ENCODE assay signal across 30 cellular contexts in the genomic region with DNA sequence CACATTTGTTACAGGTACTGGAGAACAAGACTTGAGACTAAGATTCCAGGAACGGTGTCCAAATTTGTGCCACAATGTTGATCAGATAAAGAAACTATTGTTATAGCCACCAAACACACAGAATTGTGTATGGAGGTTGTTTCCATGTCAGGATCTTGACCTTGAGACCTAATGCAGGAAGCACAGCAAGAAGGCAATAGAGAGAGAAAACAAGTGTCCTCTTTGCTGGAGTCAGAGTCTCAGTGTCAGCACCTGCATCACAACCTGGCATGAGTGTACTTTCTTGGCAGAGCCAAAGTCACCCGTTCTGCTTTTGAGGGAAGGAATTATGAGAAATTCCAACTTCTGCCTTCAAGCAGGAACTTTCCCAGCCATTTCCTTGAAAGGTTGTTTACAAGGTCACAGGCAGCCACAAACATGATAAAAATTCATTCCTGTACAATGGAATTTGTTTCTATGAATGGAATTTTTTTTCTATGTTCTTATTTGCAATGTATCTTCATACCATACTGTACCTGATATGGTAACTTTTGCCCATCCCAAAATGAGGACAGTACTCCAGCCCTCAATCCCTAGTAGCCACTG.
DNase-seq lines count a peak whose midpoint lies in the region; ATAC-seq, FAIRE-seq and TF ChIP-seq lines count a peak whose summit lies in the region.
"Had no signal": no experiment of that assay in that cellular context is flagged by ENCODE, and none has a peak within 500 bp of the region (broad histone marks: within the 10 kb centered on the region; RNA-seq: fewer than 3 reads in every experiment).

No MANE protein-coding gene starts in this region.

- H3F3A ChIP-seq in SK-N-SH (replicated peaks; ENCODE audit: insufficient read depth), result no peaks in the 10 kb centered on the region

- no peak for TF ChIP-seq RAD21 in SK-N-SH (IDR thresholded peaks at IDR 0.05; ENCODE audit: low read length)

- no peaks in the 10 kb centered on the region for H3K27me3 ChIP-seq in SK-N-SH (ENCODE audit: insufficient read depth)
- no peaks in the 10 kb centered on the region for H3K27me3 ChIP-seq in pancreas
- H3K27me3 ChIP-seq in tibial nerve, result no peaks in the 10 kb centered on the region
- H3K27me3 ChIP-seq: adrenal gland, breast epithelium, gastrocnemius medialis had no signal

- TF ChIP-seq CTCF in SK-N-SH (IDR thresholded peaks at IDR 0.05), result no peak
- TF ChIP-seq CTCF in pancreas (IDR thresholded peaks at IDR 0.05), result no peak
- no peak for TF ChIP-seq CTCF in tibial nerve (IDR thresholded peaks at IDR 0.05)

- ATAC-seq in pancreas (peak in 3 of 4 donors; percentile 29 to 40 (median 29)), GM18873 (IDR thresholded peaks at IDR 0.05; ENCODE audit: low FRiP score, unreplicated experiment) (no peak)
- ATAC-seq: A549; gastrocnemius medialis; left cardiac atrium; Panc1; stimulated activated naive B cell treated with anti-CD40 and anti-IgM and Interleukin-4, amounts not matched to agents 10 μg/mL and 1 μg/mL and 100 μg/mL, for 72 hours had no signal

- 74% methylated on average over 2 of the region's 2 CpGs for WGBS in SK-N-SH (ENCODE audit: low lambda C conversion rate)
- 35 to 36% methylated on average over 2 of the region's 2 CpGs for WGBS in pancreas, 2 donors
- WGBS in tibial nerve, 2 donors, result 36 to 65% methylated on average over 2 of the region's 2 CpGs

- peak; percentile 20 for DNase-seq in AG20443 (ENCODE audit: low spot score)
- DNase-seq in SK-N-SH, result no peak
- peak; percentile 13 for DNase-seq in cerebellum (ENCODE audit: low spot score)
- DNase-seq in pancreas, result no peak
- no peak for DNase-seq in NCI-H524 (lab: John Stamatoyannopoulos, UW)
- DNase-seq in amygdala (lab: John Stamatoyannopoulos, UW), result no peak
- DNase-seq in tibial nerve (ENCODE audit: low spot score in 2 of 2), result no peak
- DNase-seq: activated CD4-positive, alpha-beta memory T cell treated with anti-CD3 and anti-CD28 coated beads, Interleukin-2, amount 10 ng/mL, durations not matched to agents 7 days and 5 days; activated CD8-positive, alpha-beta memory T cell treated with anti-CD3 and anti-CD28 coated beads, Interleukin-2, amount 50 U/mL, for 4 hours; activated naive CD4-positive, alpha-beta T cell treated with anti-CD3 and anti-CD28 coated beads for 36 hours; CD4-positive, alpha-beta T cell; cortex of kidney; DND-41; gastrocnemius medialis; GOT3; hippocampal formation; left cardiac atrium; mammary epithelial cell; NCI-H1417; NCI-H2081; NCI-H2227 treated with DMSO at 0.1 percent for 48 hours; SHP77 treated with DMSO at 0.1 percent for 48 hours; small intestine; stimulated activated naive B cell treated with anti-CD40 and anti-IgM and Interleukin-4, amounts not matched to agents 10 μg/mL and 1 μg/mL and 100 μg/mL, for 72 hours had no signal

- POLR2A ChIA-PET in SK-N-SH (lab: Yijun Ruan, JAX), result no interaction called here

- H3K9ac ChIP-seq in SK-N-SH, result no peak overlapping the region

- 0 out of 2 replicates have a peak overlapping the region, but pooled peaks have one; percentile 3 for H3K4me2 ChIP-seq in SK-N-SH
- H3K4me2 ChIP-seq: A549 had no signal

- CTCF ChIA-PET in SK-N-SH (lab: Yijun Ruan, JAX), result no interaction called here

- no peaks in the 10 kb centered on the region for H3K79me2 ChIP-seq in SK-N-SH (ENCODE audit: insufficient read depth)

- H3K9me2 ChIP-seq in SK-N-SH, result no peaks in the 10 kb centered on the region

- intact Hi-C loops in pancreas (cut with DNase I), result no loop called here

- no peak for TF ChIP-seq POLR2A in tibial nerve (IDR thresholded peaks at IDR 0.05)

- no peaks in the 10 kb centered on the region for H4K20me1 ChIP-seq in SK-N-SH (ENCODE audit: insufficient read depth)

- FAIRE-seq in pancreas (lab: Jason Lieb, UNC), result no peak
- FAIRE-seq: A549, GM18507, small intestine had no signal

- H3K4me1 ChIP-seq in SK-N-SH (ENCODE audit: control insufficient read depth in 1 of 2, insufficient read depth in 2 of 2, low read depth in 1 of 2, low read length in 1 of 2) (no peaks in the 10 kb centered on the region; a peak in 1 of 4 replicates), pancreas (peaks cover 0 to 4% (median 0%) of the 10 kb centered on the region in 3 donors), tibial nerve (peaks cover 0 to 3% (median 0%) of the 10 kb centered on the region in 4 donors)
- H3K4me1 ChIP-seq: A549, adrenal gland, gastrocnemius medialis had no signal

- no peak overlapping the region for H3K27ac ChIP-seq in SK-N-SH (ENCODE audit: low read depth in 2 of 2, low read length in 1 of 2)
- no peak overlapping the region for H3K27ac ChIP-seq in pancreas
- H3K27ac ChIP-seq in tibial nerve, result no peak overlapping the region
- H3K27ac ChIP-seq: A549, adrenal gland, breast epithelium, gastrocnemius medialis had no signal

- no peak overlapping the region for H2AFZ ChIP-seq in SK-N-SH (ENCODE audit: low read depth)

- H3K4me3 ChIP-seq in SK-N-SH (ENCODE audit: low read depth in 2 of 2, low read length in 1 of 2) (no peak overlapping the region), pancreas (no peak overlapping the region), tibial nerve (no peak overlapping the region)
- H3K4me3 ChIP-seq: A549, adrenal gland, breast epithelium, gastrocnemius medialis had no signal

- TF ChIP-seq EP300 in SK-N-SH (IDR thresholded peaks at IDR 0.05; ENCODE audit: borderline replicate concordance in 1 of 2, low read depth in 1 of 2, low read length in 1 of 2), result no peak
- no peak for TF ChIP-seq EP300 in tibial nerve (IDR thresholded peaks at IDR 0.05)

- H3K9me3 ChIP-seq in SK-N-SH (no peaks in the 10 kb centered on the region), pancreas (no peaks in the 10 kb centered on the region), tibial nerve (peaks cover 0 to 16% (median 0%) of the 10 kb centered on the region in 4 donors)
- H3K9me3 ChIP-seq: A549, breast epithelium, gastrocnemius medialis had no signal

- H3K36me3 ChIP-seq in SK-N-SH (replicated peaks in 1 of 2; ENCODE audit: control insufficient read depth in 1 of 2, insufficient read depth in 2 of 2, low read length in 1 of 2) (no peaks in the 10 kb centered on the region), pancreas (no peaks in the 10 kb centered on the region), tibial nerve (peaks cover 0 to 7% (median 0%) of the 10 kb centered on the region in 3 donors)
- H3K36me3 ChIP-seq: adrenal gland, breast epithelium, gastrocnemius medialis had no signal

TF ChIP-seq in SK-N-SH, 30 proteins besides CTCF, POLR2A, EP300 and RAD21:
- TF ChIP-seq POLR2AphosphoS5 (IDR thresholded peaks at IDR 0.05; ENCODE audit: low read depth, low read length), result no peak
TF ChIP-seq in SK-N-SH: peak in this region for 0.

Comparison
In these comparisons a context has a peak if more than half of its experiments do, and no peak if none do; other contexts are left out.
1. DNase-seq: peak in AG20443 (single experiment) and cerebellum (single experiment); none in SK-N-SH (single experiment), pancreas (0 of 6), NCI-H524 (0 of 2), amygdala (0 of 56) and tibial nerve (0 of 2).